19 cellular contexts compared by ENCODE assay signal in genomic region chr3:66095295-66096001, GRCh38.
"Had no signal": no experiment of that assay in that cellular context is flagged by ENCODE, and none has a peak within 500 bp of the region (broad histone marks: within the 10 kb centered on the region; RNA-seq: fewer than 3 reads in every experiment).

No MANE protein-coding gene starts in this region.

- FAIRE-seq: pancreas had no signal

- H3K27me3 ChIP-seq: ascending aorta, cardiac muscle cell, dorsolateral prefrontal cortex, pancreas, tibial nerve, uterus had no signal

- H3K27ac ChIP-seq: ascending aorta, cardiac muscle cell, dorsolateral prefrontal cortex, left ventricle myocardium inferior, pancreas, tibial nerve, uterus, VCaP had no signal

- H3K36me3 ChIP-seq: ascending aorta, cardiac muscle cell, left ventricle myocardium inferior, pancreas, tibial nerve, uterus had no signal

- ATAC-seq: mucosa of descending colon; naive thymus-derived CD4-positive, alpha-beta T cell; pancreas had no signal

- H3K9me3 ChIP-seq: ascending aorta, pancreas, uterus had no signal

- H3K4me3 ChIP-seq: ascending aorta, cardiac muscle cell, dorsolateral prefrontal cortex, left ventricle myocardium inferior, mucosa of descending colon, pancreas, tibial nerve, uterus had no signal

- DNase-seq: activated CD4-positive, alpha-beta T cell treated with anti-CD3 and anti-CD28 coated beads for 1 hour; activated CD4-positive, alpha-beta T cell treated with anti-CD3 and anti-CD28 coated beads, Interleukin-2, amount 50 U/mL, for 4 hours; activated naive CD4-positive, alpha-beta T cell; activated T-cell treated with anti-CD3 and anti-CD28 coated beads for 4 hours; dorsolateral prefrontal cortex; endodermal cell; left ventricle myocardium inferior; mucosa of descending colon; naive thymus-derived CD4-positive, alpha-beta T cell; pancreas; stimulated activated CD4-positive, alpha-beta T cell treated with anti-CD3 and anti-CD28 coated beads, Interleukin-15, amount 100 ng/mL, for 24 hours; stimulated activated CD4-positive, alpha-beta T cell treated with anti-CD3 and anti-CD28 coated beads, Interleukin-4, amount 100 ng/mL, for 1 hour; stimulated activated naive CD4-positive, alpha-beta T cell; substantia nigra; uterus had no signal

- H3K4me1 ChIP-seq: left ventricle myocardium inferior, pancreas, tibial nerve, uterus had no signal
